In the genomic region with DNA sequence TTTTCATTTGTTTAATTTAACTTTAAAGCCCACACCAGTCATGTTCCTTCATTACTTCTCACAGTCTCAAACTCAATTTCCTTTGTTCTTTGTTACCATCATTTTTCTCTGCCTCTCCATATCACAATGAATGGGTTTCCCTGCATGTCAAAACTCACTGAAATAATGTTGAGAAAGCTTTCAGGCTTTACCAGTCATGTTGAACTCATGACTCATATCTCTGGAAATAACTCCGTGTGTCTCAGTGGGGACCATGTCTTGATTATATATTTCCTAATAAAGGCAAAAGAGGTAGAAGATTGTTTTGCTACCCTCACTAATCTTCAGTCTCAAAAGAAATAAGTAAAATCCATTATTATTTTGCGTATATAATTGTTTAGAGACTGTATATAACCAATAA, we compare ENCODE assay signal across 14 cellular contexts.
DNase-seq lines count a peak whose midpoint lies in the region; ATAC-seq, FAIRE-seq and TF ChIP-seq lines count a peak whose summit lies in the region.
"Had no signal": no experiment of that assay in that cellular context is flagged by ENCODE, and none has a peak within 500 bp of the region (broad histone marks: within the 10 kb centered on the region; RNA-seq: fewer than 3 reads in every experiment).

No MANE protein-coding gene starts in this region.

- H3K9me3 ChIP-seq in osteoblast (ENCODE audit: low read depth, low read length) (no peaks in the 10 kb centered on the region), right lobe of liver (no peaks in the 10 kb centered on the region)

- intact Hi-C loops in right lobe of liver (cut with DNase I): no loop called here

- no peak overlapping the region for H3K4me3 Mint-ChIP-seq in stimulated activated naive B cell treated with anti-CD40 and anti-IgM and Interleukin-4, amounts not matched to agents 10 μg/mL and 1 μg/mL and 100 μg/mL, for 72 hours
- H3K4me3 Mint-ChIP-seq in T-cell: no peak overlapping the region

- H3K4me1 ChIP-seq in osteoblast (ENCODE audit: insufficient read depth, low read length) (peaks cover 43% of the 10 kb centered on the region), right lobe of liver (no peaks in the 10 kb centered on the region)

- CTCF ChIA-PET in RWPE1 (lab: Yijun Ruan, JAX) (no interaction called here), T-cell (lab: Charles Lee) (no interaction called here)

- no peaks in the 10 kb centered on the region for H3K4me1 Mint-ChIP-seq in stimulated activated naive B cell treated with anti-CD40 and anti-IgM and Interleukin-4, amounts not matched to agents 10 μg/mL and 1 μg/mL and 100 μg/mL, for 72 hours
- no peaks in the 10 kb centered on the region for H3K4me1 Mint-ChIP-seq in T-cell

- no peak overlapping the region for H3K27ac Mint-ChIP-seq in stimulated activated naive B cell treated with anti-CD40 and anti-IgM and Interleukin-4, amounts not matched to agents 10 μg/mL and 1 μg/mL and 100 μg/mL, for 72 hours
- no peak overlapping the region for H3K27ac Mint-ChIP-seq in T-cell
- H3K27ac Mint-ChIP-seq: progenitor cell of endocrine pancreas had no signal

- no peak for ATAC-seq in stimulated activated naive B cell treated with anti-CD40 and anti-IgM and Interleukin-4, amounts not matched to agents 10 μg/mL and 1 μg/mL and 100 μg/mL, for 72 hours (replicated peaks)
- ATAC-seq in right lobe of liver (no peak), T-cell (replicated peaks in 1 of 4) (no peak)

- POLR2A ChIA-PET in RWPE1 (lab: Yijun Ruan, JAX; ENCODE audit: low non-redundant PET) (no interaction called here), T-cell (lab: Charles Lee) (no interaction called here)

- 68% methylated on average over 2 of the region's 2 CpGs for WGBS in right lobe of liver (ENCODE audit: insufficient coverage, low coverage, low lambda C conversion rate, missing lambda C conversion rate)

- peak overlapping the region; percentile 37 for H3K4me2 ChIP-seq in osteoblast (ENCODE audit: insufficient read depth, low read length)

- H3K4me3 ChIP-seq in fibroblast of mammary gland (ENCODE audit: control insufficient read depth, low read depth, low read length) (no peak overlapping the region), osteoblast (ENCODE audit: insufficient read depth, low read length) (no peak overlapping the region), right lobe of liver (no peak overlapping the region)

- H3K27ac ChIP-seq in RWPE1 (no peak overlapping the region), osteoblast (ENCODE audit: low read depth, low read length) (peak overlapping the region; percentile 67), right lobe of liver (no peak overlapping the region)
- H3K27ac ChIP-seq: C4-2B had no signal

- no peaks in the 10 kb centered on the region for H3K27me3 Mint-ChIP-seq in stimulated activated naive B cell treated with anti-CD40 and anti-IgM and Interleukin-4, amounts not matched to agents 10 μg/mL and 1 μg/mL and 100 μg/mL, for 72 hours
- peaks cover 2 to 8% of the 10 kb centered on the region in 2 donors for H3K27me3 Mint-ChIP-seq in T-cell
- H3K27me3 Mint-ChIP-seq: progenitor cell of endocrine pancreas had no signal

- DNase-seq in COLO829 (ENCODE audit: low spot score): peak; percentile 1
- DNase-seq in RWPE1 (ENCODE audit: low spot score): peak; percentile 52
- DNase-seq in fibroblast of mammary gland (ENCODE audit: low read depth): peak; percentile 83
- peak; percentile 15 for DNase-seq in osteoblast (ENCODE audit: insufficient read length, low spot score, missing footprints)
- no peak for DNase-seq in stimulated activated naive B cell treated with anti-CD40 and anti-IgM and Interleukin-4, amounts not matched to agents 10 μg/mL and 1 μg/mL and 100 μg/mL, for 72 hours
- no peak for DNase-seq in right lobe of liver
- DNase-seq in T-cell: no peak
- DNase-seq in H54 (ENCODE audit: insufficient read length, low spot score): no peak
- DNase-seq: GOT3, KG1, NCI-H2107, T-helper 9 cell had no signal

- peaks cover 0 to 2% of the 10 kb centered on the region in 2 donors for H3K9me3 Mint-ChIP-seq in stimulated activated naive B cell treated with anti-CD40 and anti-IgM and Interleukin-4, amounts not matched to agents 10 μg/mL and 1 μg/mL and 100 μg/mL, for 72 hours
- no peaks in the 10 kb centered on the region for H3K9me3 Mint-ChIP-seq in T-cell

- no peak overlapping the region for H2AFZ ChIP-seq in osteoblast (ENCODE audit: low read length)

- FAIRE-seq in H54 (lab: Jason Lieb, UNC): no peak

- H3K27me3 ChIP-seq in osteoblast (ENCODE audit: insufficient read depth, low read length) (no peaks in the 10 kb centered on the region), right lobe of liver (no peaks in the 10 kb centered on the region)

- no peaks in the 10 kb centered on the region for H4K20me1 ChIP-seq in osteoblast (ENCODE audit: insufficient read depth, low read length)

- H3K36me3 ChIP-seq in osteoblast (ENCODE audit: insufficient read depth, low read length): no peaks in the 10 kb centered on the region
- H3K36me3 ChIP-seq in right lobe of liver: no peaks in the 10 kb centered on the region

- no peaks in the 10 kb centered on the region for H3K79me2 ChIP-seq in osteoblast (ENCODE audit: insufficient read depth, low read length)

- no peaks in the 10 kb centered on the region for H3K36me3 Mint-ChIP-seq in stimulated activated naive B cell treated with anti-CD40 and anti-IgM and Interleukin-4, amounts not matched to agents 10 μg/mL and 1 μg/mL and 100 μg/mL, for 72 hours
- no peaks in the 10 kb centered on the region for H3K36me3 Mint-ChIP-seq in T-cell

- no peak for TF ChIP-seq CTCF in RWPE1 (conservative IDR thresholded peaks at IDR 0.05; ENCODE audit: low read depth)
- no peak for TF ChIP-seq CTCF in fibroblast of mammary gland (conservative IDR thresholded peaks at IDR 0.05; ENCODE audit: control insufficient read depth, insufficient read depth, low read depth, low read length)
- TF ChIP-seq CTCF in osteoblast (IDR thresholded peaks at IDR 0.05; ENCODE audit: extremely low read depth, low read depth, low read length): no peak
- TF ChIP-seq CTCF in right lobe of liver (IDR thresholded peaks at IDR 0.05): no peak

- TF ChIP-seq POLR2A in right lobe of liver (IDR thresholded peaks at IDR 0.05) (no peak), H54 (IDR thresholded peaks at IDR 0.05; ENCODE audit: low read depth, low read length) (no peak)

Comparison
In these comparisons a context has a peak if more than half of its experiments do, and no peak if none do; other contexts are left out.
1. DNase-seq: peak in COLO829 (single experiment), RWPE1 (single experiment), fibroblast of mammary gland (single experiment) and osteoblast (single experiment); none in stimulated activated naive B cell treated with anti-CD40 and anti-IgM and Interleukin-4, amounts not matched to agents 10 μg/mL and 1 μg/mL and 100 μg/mL, for 72 hours (single experiment), right lobe of liver (0 of 3), T-cell (0 of 34) and H54 (single experiment).